28 cellular contexts compared by ENCODE assay signal in genomic region chr6:5152417-5152816, GRCh38.
A peak's percentile ranks its signal among the peaks of the same experiment; 100 is the strongest.
DNase-seq lines count a peak whose midpoint lies in the region; ATAC-seq and TF ChIP-seq lines count a peak whose summit lies in the region.
"Had no signal": no experiment of that assay in that cellular context is flagged by ENCODE, and none has a peak within 500 bp of the region (broad histone marks: within the 10 kb centered on the region; RNA-seq: fewer than 3 reads in every experiment).

No MANE protein-coding gene starts in this region.

- H3K9me3 ChIP-seq in mammary epithelial cell (replicated peaks; ENCODE audit: insufficient read depth, low read length) (no peaks in the 10 kb centered on the region), SK-N-SH (no peaks in the 10 kb centered on the region), Peyer's patch (no peaks in the 10 kb centered on the region)
- H3K9me3 ChIP-seq: HAP-1, left ventricle myocardium inferior, right atrium auricular region, testis had no signal

- TF ChIP-seq POLR2A in Peyer's patch (IDR thresholded peaks at IDR 0.05), result no peak

- no peaks in the 10 kb centered on the region for H4K20me1 ChIP-seq in mammary epithelial cell (ENCODE audit: insufficient read depth, low read length)
- H4K20me1 ChIP-seq in SK-N-SH (ENCODE audit: insufficient read depth), result no peaks in the 10 kb centered on the region

- in situ Hi-C loops in mammary epithelial cell (cut with MboI; ENCODE audit: low sequenced_read_pairs in 2 of 2) (no loop called here), ACHN (cut with HindIII; ENCODE audit: low pct_ligation_motif_present, low pct_unique_long_range_greater_than_20kb, low sequenced_read_pairs) (no loop called here)

- intact Hi-C loops in mammary epithelial cell (cut with micrococcal nuclease) (no loop called here), MCF 10A (cut with micrococcal nuclease) (no loop called here), dorsolateral prefrontal cortex (cut with DNase I) (loop anchor here in 1 of 2 donors (10.0 kb wide), 2 partner anchors 52 to 1392 kb away; no protein-coding TSS in a partner anchor)

- no peaks in the 10 kb centered on the region for H3K36me3 ChIP-seq in mammary epithelial cell (ENCODE audit: insufficient read depth, low read length)
- no peaks in the 10 kb centered on the region for H3K36me3 ChIP-seq in SK-N-SH (replicated peaks in 1 of 2; ENCODE audit: control insufficient read depth in 1 of 2, insufficient read depth in 2 of 2, low read length in 1 of 2)
- H3K36me3 ChIP-seq in Peyer's patch, result no peaks in the 10 kb centered on the region
- H3K36me3 ChIP-seq: HAP-1, left ventricle myocardium inferior, right atrium auricular region had no signal

- H3K79me2 ChIP-seq in mammary epithelial cell (ENCODE audit: insufficient read depth, low read length) (peaks cover 10% of the 10 kb centered on the region), SK-N-SH (ENCODE audit: insufficient read depth) (no peaks in the 10 kb centered on the region)
- H3K79me2 ChIP-seq: hepatocyte, parathyroid adenoma had no signal

- no peaks in the 10 kb centered on the region for H3K9me2 ChIP-seq in SK-N-SH

- no peak overlapping the region for H3K4me3 Mint-ChIP-seq in MCF 10A (ENCODE audit: unreplicated experiment)
- H3K4me3 Mint-ChIP-seq in stimulated activated naive B cell treated with anti-CD40 and anti-IgM and Interleukin-4, amounts not matched to agents 10 μg/mL and 1 μg/mL and 100 μg/mL, for 72 hours, result no peak overlapping the region
- H3K4me3 Mint-ChIP-seq: activated CD8-positive, alpha-beta T cell treated with anti-CD3 and anti-CD28 coated beads for 36 hours; immature natural killer cell; T-helper 2 cell treated with Interferon-gamma antibody and Interleukin-4, amounts not matched to agents 5 μg/mL and 100 μg/mL, for 36 hours had no signal

- no peaks in the 10 kb centered on the region for H3K36me3 Mint-ChIP-seq in MCF 10A (ENCODE audit: insufficient read depth, unreplicated experiment)
- no peaks in the 10 kb centered on the region for H3K36me3 Mint-ChIP-seq in stimulated activated naive B cell treated with anti-CD40 and anti-IgM and Interleukin-4, amounts not matched to agents 10 μg/mL and 1 μg/mL and 100 μg/mL, for 72 hours
- H3K36me3 Mint-ChIP-seq: immature natural killer cell had no signal

- no peaks in the 10 kb centered on the region for H3K9me3 Mint-ChIP-seq in MCF 10A (ENCODE audit: unreplicated experiment)
- no peaks in the 10 kb centered on the region for H3K9me3 Mint-ChIP-seq in stimulated activated naive B cell treated with anti-CD40 and anti-IgM and Interleukin-4, amounts not matched to agents 10 μg/mL and 1 μg/mL and 100 μg/mL, for 72 hours
- H3K9me3 Mint-ChIP-seq: activated CD8-positive, alpha-beta T cell treated with anti-CD3 and anti-CD28 coated beads for 36 hours; immature natural killer cell; T-helper 2 cell treated with Interferon-gamma antibody and Interleukin-4, amounts not matched to agents 5 μg/mL and 100 μg/mL, for 36 hours had no signal

- WGBS in mammary epithelial cell (ENCODE audit: low coverage, missing lambda C conversion rate), result 63% methylated on average over 7 of the region's 8 CpGs
- 90% methylated on average over 7 of the region's 8 CpGs for WGBS in SK-N-SH (ENCODE audit: low lambda C conversion rate)

- no peak for TF ChIP-seq RAD21 in SK-N-SH (IDR thresholded peaks at IDR 0.05; ENCODE audit: low read length)

- no peaks in the 10 kb centered on the region for H3K27me3 Mint-ChIP-seq in MCF 10A (ENCODE audit: insufficient read depth, unreplicated experiment)
- H3K27me3 Mint-ChIP-seq in stimulated activated naive B cell treated with anti-CD40 and anti-IgM and Interleukin-4, amounts not matched to agents 10 μg/mL and 1 μg/mL and 100 μg/mL, for 72 hours, result no peaks in the 10 kb centered on the region
- H3K27me3 Mint-ChIP-seq: activated CD8-positive, alpha-beta T cell treated with anti-CD3 and anti-CD28 coated beads for 36 hours had no signal

- peak; percentile 71 to 73 for ATAC-seq in stimulated activated naive B cell treated with anti-CD40 and anti-IgM and Interleukin-4, amounts not matched to agents 10 μg/mL and 1 μg/mL and 100 μg/mL, for 72 hours (replicated peaks)
- ATAC-seq: activated CD4-positive, CD25-positive, alpha-beta regulatory T cell treated with anti-CD3 and anti-CD28 coated beads, Interleukin-2, amount 50 U/mL, for 24 hours; activated CD8-positive, alpha-beta T cell treated with anti-CD3 and anti-CD28 coated beads for 36 hours; esophagus mucosa had no signal

- H3K27me3 ChIP-seq in mammary epithelial cell (ENCODE audit: insufficient read depth, low read length) (no peaks in the 10 kb centered on the region), SK-N-SH (ENCODE audit: insufficient read depth) (no peaks in the 10 kb centered on the region), dorsolateral prefrontal cortex (no peaks in the 10 kb centered on the region), Peyer's patch (no peaks in the 10 kb centered on the region)
- H3K27me3 ChIP-seq: hepatocyte, right atrium auricular region, testis had no signal

- H3K4me1 ChIP-seq in mammary epithelial cell (ENCODE audit: insufficient read depth, low read length) (peaks cover 15% of the 10 kb centered on the region), SK-N-SH (ENCODE audit: control insufficient read depth in 1 of 2, insufficient read depth in 2 of 2, low read depth in 1 of 2, low read length in 1 of 2) (peaks cover 14% of the 10 kb centered on the region in 2 experiments), Peyer's patch (no peaks in the 10 kb centered on the region)
- H3K4me1 ChIP-seq: HAP-1, left ventricle myocardium inferior, parathyroid adenoma, testis had no signal

- H3K9ac ChIP-seq in mammary epithelial cell (ENCODE audit: insufficient read depth, low read length) (peak overlapping the region; percentile 29), SK-N-SH (peak overlapping the region; percentile 27; the same call in 1 of the 2 replicates)
- H3K9ac ChIP-seq: parathyroid adenoma had no signal

- H3K4me2 ChIP-seq in mammary epithelial cell (ENCODE audit: insufficient read depth, low read depth, low read length) (peak overlapping the region; percentile 54), SK-N-SH (peak overlapping the region; percentile 56)
- H3K4me2 ChIP-seq: hepatocyte had no signal

- peaks cover 13% of the 10 kb centered on the region for H3K4me1 Mint-ChIP-seq in MCF 10A (ENCODE audit: insufficient read depth, unreplicated experiment)
- peaks cover 5 to 6% of the 10 kb centered on the region in 2 donors for H3K4me1 Mint-ChIP-seq in stimulated activated naive B cell treated with anti-CD40 and anti-IgM and Interleukin-4, amounts not matched to agents 10 μg/mL and 1 μg/mL and 100 μg/mL, for 72 hours
- H3K4me1 Mint-ChIP-seq: immature natural killer cell had no signal

- TF ChIP-seq EP300 in SK-N-SH (IDR thresholded peaks at IDR 0.05; ENCODE audit: borderline replicate concordance in 1 of 2, low read depth in 1 of 2, low read length in 1 of 2), result no peak

- BruUV-seq in mammary epithelial cell (replicated peaks; lab: Mats Ljungman, UMichigan), result no TSS peak
- BruUV-seq in MCF 10A (replicated peaks; lab: Mats Ljungman, UMichigan), result no TSS peak

- POLR2A ChIA-PET in MCF 10A (lab: Yijun Ruan, JAX) (interaction anchor here (1.3 kb wide), 1 partner anchor 108 kb away, joined by 3 read pairs; the partner anchor contains the start of gene LYRM4), SK-N-SH (lab: Yijun Ruan, JAX) (no interaction called here)

- TF ChIP-seq CTCF in mammary epithelial cell (conservative IDR thresholded peaks at IDR 0.05 in 1 of 2, IDR thresholded peaks at IDR 0.05 in 1 of 2; ENCODE audit: extremely low read depth in 1 of 2, insufficient read depth in 1 of 2, low read depth in 1 of 2, low read length in 2 of 2), result no peak
- no peak for TF ChIP-seq CTCF in MCF 10A (IDR thresholded peaks at IDR 0.05; ENCODE audit: unreplicated experiment)
- TF ChIP-seq CTCF in SK-N-SH (IDR thresholded peaks at IDR 0.05), result no peak
- no peak for TF ChIP-seq CTCF in dorsolateral prefrontal cortex (IDR thresholded peaks at IDR 0.05 in 54 of 56, conservative IDR thresholded peaks at IDR 0.05 in 2 of 56; ENCODE audit: low read depth in 1 of 56, partially characterized antibody in 56 of 56)
- no peak for TF ChIP-seq CTCF in Peyer's patch (IDR thresholded peaks at IDR 0.05)

- CTCF ChIA-PET in mammary epithelial cell (lab: Charles Lee; ENCODE audit: low non-redundant PET) (no interaction called here), MCF 10A (lab: Yijun Ruan, JAX) (interaction anchor here (0.6 to 2.7 kb wide), 4 partner anchors 9 to 354 kb away, joined by 3 to 10 read pairs (median 6); no protein-coding TSS in a partner anchor), SK-N-SH (lab: Yijun Ruan, JAX) (interaction anchor here (0.9 to 3.3 kb wide), 3 partner anchors 9 to 109 kb away, joined by 3 to 15 read pairs (median 3); partner anchors contain the start of genes FARS2 and LYRM4)

- H2AFZ ChIP-seq in mammary epithelial cell (ENCODE audit: low read depth, low read length) (peak overlapping the region; percentile 41), SK-N-SH (ENCODE audit: low read depth) (no peak overlapping the region)
- H2AFZ ChIP-seq: hepatocyte, parathyroid adenoma had no signal

- H3F3A ChIP-seq in SK-N-SH (replicated peaks; ENCODE audit: insufficient read depth), result peaks cover 19% of the 10 kb centered on the region

- no peak for DNase-seq in mammary epithelial cell
- no peak for DNase-seq in MCF 10A (ENCODE audit: unreplicated experiment)
- no peak for DNase-seq in SK-N-SH
- no peak for DNase-seq in dorsolateral prefrontal cortex
- no peak for DNase-seq in stimulated activated naive B cell treated with anti-CD40 and anti-IgM and Interleukin-4, amounts not matched to agents 10 μg/mL and 1 μg/mL and 100 μg/mL, for 72 hours
- DNase-seq in NCI-H2171 treated with DMSO at 0.1 percent for 48 hours (lab: John Stamatoyannopoulos, UW), result no peak
- no peak for DNase-seq in Peyer's patch
- no peak for DNase-seq in ACHN
- DNase-seq: activated CD8-positive, alpha-beta T cell treated with anti-CD3 and anti-CD28 coated beads for 36 hours; activated effector memory CD4-positive, alpha-beta T cell treated with Interleukin-2 at 50 U/mL for 16 hours; effector memory CD4-positive, alpha-beta T cell; immature natural killer cell; left ventricle myocardium inferior; midbrain; MM.1S; NCI-H146; NCI-H524 treated with DMSO at 0.1 percent for 48 hours; stimulated activated CD4-positive, alpha-beta T cell treated with anti-CD3 and anti-CD28 coated beads, Interleukin-4, amount 100 ng/mL, for 24 hours; stimulated activated naive CD4-positive, alpha-beta T cell; testis had no signal

- dilution Hi-C loops in mammary epithelial cell (cut with HindIII; ENCODE audit: low sequenced_read_pairs), result no loop called here

- no peak overlapping the region for H3K4me3 ChIP-seq in mammary epithelial cell (replicated peaks in 1 of 3; ENCODE audit: insufficient read depth in 1 of 3, low read depth in 2 of 3, low read length in 3 of 3)
- H3K4me3 ChIP-seq in SK-N-SH (ENCODE audit: low read depth in 2 of 2, low read length in 1 of 2), result no peak overlapping the region
- H3K4me3 ChIP-seq in dorsolateral prefrontal cortex, result peak overlapping the region in 42 of 59 donors; percentile 0 to 46 (median 20)
- no peak overlapping the region for H3K4me3 ChIP-seq in Peyer's patch
- H3K4me3 ChIP-seq: HAP-1, hepatocyte, left ventricle myocardium inferior, right atrium auricular region, testis had no signal

- H3K27ac ChIP-seq in mammary epithelial cell (ENCODE audit: insufficient read depth, low read depth, low read length) (peak overlapping the region; percentile 46), SK-N-SH (ENCODE audit: low read depth in 2 of 2, low read length in 1 of 2) (peak overlapping the region in 1 of 2 experiments; percentile 95; a peak in 2 of 4 replicates), dorsolateral prefrontal cortex (peak overlapping the region in 49 of 59 donors; percentile 1 to 77 (median 51)), Peyer's patch (no peak overlapping the region)
- H3K27ac ChIP-seq: C4-2B, hepatocyte, left ventricle myocardium inferior, parathyroid adenoma, right atrium auricular region, testis had no signal

- H3K27ac Mint-ChIP-seq in MCF 10A (ENCODE audit: low read depth, unreplicated experiment), result no peak overlapping the region
- H3K27ac Mint-ChIP-seq in stimulated activated naive B cell treated with anti-CD40 and anti-IgM and Interleukin-4, amounts not matched to agents 10 μg/mL and 1 μg/mL and 100 μg/mL, for 72 hours, result no peak overlapping the region
- H3K27ac Mint-ChIP-seq: activated CD8-positive, alpha-beta T cell treated with anti-CD3 and anti-CD28 coated beads for 36 hours; immature natural killer cell; T-helper 2 cell treated with Interferon-gamma antibody and Interleukin-4, amounts not matched to agents 5 μg/mL and 100 μg/mL, for 36 hours had no signal

Comparison
In these comparisons a context has a peak if more than half of its experiments do, and no peak if none do; other contexts are left out.
1. H3K27ac ChIP-seq: peak in mammary epithelial cell (single experiment) and dorsolateral prefrontal cortex (49 of 59); none in Peyer's patch (0 of 4).
2. H3K4me3 ChIP-seq: peak in dorsolateral prefrontal cortex (42 of 59); none in mammary epithelial cell (0 of 3), SK-N-SH (0 of 2) and Peyer's patch (0 of 4).